ENCODE assay signal across 1 cellular context in the genomic region with DNA sequence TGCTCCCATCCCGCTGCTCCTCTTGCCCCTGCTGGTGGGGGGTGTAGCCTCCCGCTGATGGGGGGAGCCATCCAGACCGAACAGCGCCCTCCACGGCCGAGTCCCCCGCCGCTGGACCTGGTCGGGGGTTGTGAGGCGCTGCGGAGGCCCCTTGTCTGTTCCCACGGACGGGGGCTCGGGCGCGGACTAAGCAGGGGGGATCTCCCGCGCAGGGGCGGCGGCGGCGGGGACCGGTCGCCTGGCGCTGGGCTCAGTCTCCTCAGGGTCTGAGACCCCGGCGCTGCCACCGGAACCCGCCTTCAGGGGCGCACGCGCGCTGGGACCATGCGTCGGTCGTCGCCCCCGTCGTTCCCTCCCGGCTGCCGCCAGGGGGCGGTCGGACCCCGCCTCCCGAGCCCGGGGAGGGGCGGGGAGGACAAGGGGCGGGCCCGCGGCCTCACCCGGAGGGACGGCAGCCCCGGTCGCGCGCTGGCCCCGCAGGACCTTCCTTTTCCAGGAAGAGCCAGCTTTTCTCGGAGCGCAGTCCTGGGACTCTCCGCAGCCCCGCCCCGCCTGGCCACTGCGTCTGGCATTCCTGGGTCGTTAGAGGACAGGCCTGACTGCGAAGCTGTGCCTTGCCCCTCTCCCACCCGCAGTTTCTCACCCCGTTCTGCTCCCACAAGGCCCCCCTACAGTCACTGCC.
TF ChIP-seq lines count a peak whose summit lies in the region.

No MANE protein-coding gene starts in this region.

TF ChIP-seq in HepG2, 621 proteins besides CTCF, POLR2A, EP300 and RAD21 (continued from another document and continues in another):
- TF ChIP-seq DZIP1 (CRISPR knock-in tag; IDR thresholded peaks at IDR 0.05), result no peak
- peak; percentile 22; the same call in 1 of the 2 replicates for TF ChIP-seq ZNF639 (CRISPR knock-in tag; conservative IDR thresholded peaks at IDR 0.05)
- no peak; the same call in 1 of the 2 replicates for TF ChIP-seq ZNF670 (CRISPR knock-in tag; IDR thresholded peaks at IDR 0.05; ENCODE audit: borderline replicate concordance)
- TF ChIP-seq JARID2 (CRISPR knock-in tag; IDR thresholded peaks at IDR 0.05; ENCODE audit: insufficient replicate concordance), result no peak
- TF ChIP-seq TBP (CRISPR knock-in tag; IDR thresholded peaks at IDR 0.05), result no peak
- TF ChIP-seq, protein P1, sequence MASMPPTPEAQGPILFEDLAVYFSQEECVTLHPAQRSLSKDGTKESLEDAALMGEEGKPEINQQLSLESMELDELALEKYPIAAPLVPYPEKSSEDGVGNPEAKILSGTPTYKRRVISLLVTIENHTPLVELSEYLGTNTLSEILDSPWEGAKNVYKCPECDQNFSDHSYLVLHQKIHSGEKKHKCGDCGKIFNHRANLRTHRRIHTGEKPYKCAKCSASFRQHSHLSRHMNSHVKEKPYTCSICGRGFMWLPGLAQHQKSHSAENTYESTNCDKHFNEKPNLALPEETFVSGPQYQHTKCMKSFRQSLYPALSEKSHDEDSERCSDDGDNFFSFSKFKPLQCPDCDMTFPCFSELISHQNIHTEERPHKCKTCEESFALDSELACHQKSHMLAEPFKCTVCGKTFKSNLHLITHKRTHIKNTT (CRISPR knock-in tag; IDR thresholded peaks at IDR 0.05), result no peak
- peak; percentile 28; the same call in 1 of the 2 replicates for TF ChIP-seq ZNF558 (CRISPR knock-in tag; IDR thresholded peaks at IDR 0.05; ENCODE audit: borderline replicate concordance)
- TF ChIP-seq ZNF589 (CRISPR knock-in tag; conservative IDR thresholded peaks at IDR 0.05), result no peak
- no peak for TF ChIP-seq TGIF2 (CRISPR knock-in tag; IDR thresholded peaks at IDR 0.05)
- no peak for TF ChIP-seq ZNF382 (CRISPR knock-in tag; IDR thresholded peaks at IDR 0.05; ENCODE audit: borderline replicate concordance)
- TF ChIP-seq, protein P2, sequence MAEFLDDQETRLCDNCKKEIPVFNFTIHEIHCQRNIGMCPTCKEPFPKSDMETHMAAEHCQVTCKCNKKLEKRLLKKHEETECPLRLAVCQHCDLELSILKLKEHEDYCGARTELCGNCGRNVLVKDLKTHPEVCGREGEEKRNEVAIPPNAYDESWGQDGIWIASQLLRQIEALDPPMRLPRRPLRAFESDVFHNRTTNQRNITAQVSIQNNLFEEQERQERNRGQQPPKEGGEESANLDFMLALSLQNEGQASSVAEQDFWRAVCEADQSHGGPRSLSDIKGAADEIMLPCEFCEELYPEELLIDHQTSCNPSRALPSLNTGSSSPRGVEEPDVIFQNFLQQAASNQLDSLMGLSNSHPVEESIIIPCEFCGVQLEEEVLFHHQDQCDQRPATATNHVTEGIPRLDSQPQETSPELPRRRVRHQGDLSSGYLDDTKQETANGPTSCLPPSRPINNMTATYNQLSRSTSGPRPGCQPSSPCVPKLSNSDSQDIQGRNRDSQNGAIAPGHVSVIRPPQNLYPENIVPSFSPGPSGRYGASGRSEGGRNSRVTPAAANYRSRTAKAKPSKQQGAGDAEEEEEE (CRISPR knock-in tag; IDR thresholded peaks at IDR 0.05; ENCODE audit: borderline replicate concordance), result no peak
- TF ChIP-seq MTF1 (CRISPR knock-in tag; IDR thresholded peaks at IDR 0.05), result no peak
- peak; percentile 78 for TF ChIP-seq KDM2A (CRISPR knock-in tag; IDR thresholded peaks at IDR 0.05; ENCODE audit: borderline replicate concordance, low read depth)
- no peak for TF ChIP-seq CBFB (CRISPR knock-in tag; IDR thresholded peaks at IDR 0.05)
- TF ChIP-seq ZNF557 (CRISPR knock-in tag; IDR thresholded peaks at IDR 0.05), result no peak
- TF ChIP-seq MAF1 (CRISPR knock-in tag; IDR thresholded peaks at IDR 0.05; ENCODE audit: borderline replicate concordance), result 0 out of 2 replicates have a peak, but pooled peaks have one; percentile 24
- no peak; the same call in 1 of the 2 replicates for TF ChIP-seq ZNF746 (CRISPR knock-in tag; IDR thresholded peaks at IDR 0.05)
- TF ChIP-seq ZNF547 (CRISPR knock-in tag; IDR thresholded peaks at IDR 0.05), result peak; percentile 73
- TF ChIP-seq ZIK1 (CRISPR knock-in tag; IDR thresholded peaks at IDR 0.05; ENCODE audit: borderline replicate concordance, low read depth), result no peak; the same call in 1 of the 2 replicates
- no peak for TF ChIP-seq HDAC2 (CRISPR knock-in tag; IDR thresholded peaks at IDR 0.05)
- TF ChIP-seq, protein P3, sequence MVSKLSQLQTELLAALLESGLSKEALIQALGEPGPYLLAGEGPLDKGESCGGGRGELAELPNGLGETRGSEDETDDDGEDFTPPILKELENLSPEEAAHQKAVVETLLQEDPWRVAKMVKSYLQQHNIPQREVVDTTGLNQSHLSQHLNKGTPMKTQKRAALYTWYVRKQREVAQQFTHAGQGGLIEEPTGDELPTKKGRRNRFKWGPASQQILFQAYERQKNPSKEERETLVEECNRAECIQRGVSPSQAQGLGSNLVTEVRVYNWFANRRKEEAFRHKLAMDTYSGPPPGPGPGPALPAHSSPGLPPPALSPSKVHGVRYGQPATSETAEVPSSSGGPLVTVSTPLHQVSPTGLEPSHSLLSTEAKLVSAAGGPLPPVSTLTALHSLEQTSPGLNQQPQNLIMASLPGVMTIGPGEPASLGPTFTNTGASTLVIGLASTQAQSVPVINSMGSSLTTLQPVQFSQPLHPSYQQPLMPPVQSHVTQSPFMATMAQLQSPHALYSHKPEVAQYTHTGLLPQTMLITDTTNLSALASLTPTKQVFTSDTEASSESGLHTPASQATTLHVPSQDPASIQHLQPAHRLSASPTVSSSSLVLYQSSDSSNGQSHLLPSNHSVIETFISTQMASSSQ (IDR thresholded peaks at IDR 0.05; ENCODE audit: low read depth), result no peak
- TF ChIP-seq, protein P3 (CRISPR knock-in tag; IDR thresholded peaks at IDR 0.05; ENCODE audit: borderline replicate concordance), result peak; percentile 82; the same call in 1 of the 2 replicates
- peak; percentile 40 for TF ChIP-seq TEAD3 (CRISPR knock-in tag; optimal IDR thresholded peaks at IDR 0.05; ENCODE audit: borderline replicate concordance)
- no peak for TF ChIP-seq ZKSCAN5 (CRISPR knock-in tag; IDR thresholded peaks at IDR 0.05)
- TF ChIP-seq ZNF879 (CRISPR knock-in tag; IDR thresholded peaks at IDR 0.05), result no peak
- TF ChIP-seq, protein P4, sequence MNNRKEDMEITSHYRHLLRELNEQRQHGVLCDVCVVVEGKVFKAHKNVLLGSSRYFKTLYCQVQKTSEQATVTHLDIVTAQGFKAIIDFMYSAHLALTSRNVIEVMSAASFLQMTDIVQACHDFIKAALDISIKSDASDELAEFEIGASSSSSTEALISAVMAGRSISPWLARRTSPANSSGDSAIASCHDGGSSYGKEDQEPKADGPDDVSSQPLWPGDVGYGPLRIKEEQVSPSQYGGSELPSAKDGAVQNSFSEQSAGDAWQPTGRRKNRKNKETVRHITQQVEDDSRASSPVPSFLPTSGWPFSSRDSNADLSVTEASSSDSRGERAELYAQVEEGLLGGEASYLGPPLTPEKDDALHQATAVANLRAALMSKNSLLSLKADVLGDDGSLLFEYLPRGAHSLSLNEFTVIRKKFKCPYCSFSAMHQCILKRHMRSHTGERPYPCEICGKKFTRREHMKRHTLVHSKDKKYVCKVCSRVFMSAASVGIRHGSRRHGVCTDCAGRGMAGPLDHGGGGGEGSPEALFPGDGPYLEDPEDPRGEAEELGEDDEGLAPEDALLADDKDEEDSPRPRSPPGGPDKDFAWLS (CRISPR knock-in tag; IDR thresholded peaks at IDR 0.05; ENCODE audit: borderline replicate concordance), result no peak
- no peak for TF ChIP-seq CREB3 (CRISPR knock-in tag; IDR thresholded peaks at IDR 0.05)
- TF ChIP-seq ZNF235 (CRISPR knock-in tag; IDR thresholded peaks at IDR 0.05; ENCODE audit: borderline replicate concordance), result peak; percentile 89; the same call in 1 of the 2 replicates
- TF ChIP-seq, protein P5, sequence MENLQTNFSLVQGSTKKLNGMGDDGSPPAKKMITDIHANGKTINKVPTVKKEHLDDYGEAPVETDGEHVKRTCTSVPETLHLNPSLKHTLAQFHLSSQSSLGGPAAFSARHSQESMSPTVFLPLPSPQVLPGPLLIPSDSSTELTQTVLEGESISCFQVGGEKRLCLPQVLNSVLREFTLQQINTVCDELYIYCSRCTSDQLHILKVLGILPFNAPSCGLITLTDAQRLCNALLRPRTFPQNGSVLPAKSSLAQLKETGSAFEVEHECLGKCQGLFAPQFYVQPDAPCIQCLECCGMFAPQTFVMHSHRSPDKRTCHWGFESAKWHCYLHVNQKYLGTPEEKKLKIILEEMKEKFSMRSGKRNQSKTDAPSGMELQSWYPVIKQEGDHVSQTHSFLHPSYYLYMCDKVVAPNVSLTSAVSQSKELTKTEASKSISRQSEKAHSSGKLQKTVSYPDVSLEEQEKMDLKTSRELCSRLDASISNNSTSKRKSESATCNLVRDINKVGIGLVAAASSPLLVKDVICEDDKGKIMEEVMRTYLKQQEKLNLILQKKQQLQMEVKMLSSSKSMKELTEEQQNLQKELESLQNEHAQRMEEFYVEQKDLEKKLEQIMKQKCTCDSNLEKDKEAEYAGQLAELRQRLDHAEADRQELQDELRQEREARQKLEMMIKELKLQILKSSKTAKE (CRISPR knock-in tag; IDR thresholded peaks at IDR 0.05; ENCODE audit: borderline replicate concordance), result no peak
- TF ChIP-seq NFKBIZ (CRISPR knock-in tag; IDR thresholded peaks at IDR 0.05), result no peak
- TF ChIP-seq XRCC5 (optimal IDR thresholded peaks at IDR 0.05; ENCODE audit: low read length), result peak; percentile 25
- no peak; the same call in 1 of the 2 replicates for TF ChIP-seq FUBP1 (CRISPR knock-in tag; IDR thresholded peaks at IDR 0.05; ENCODE audit: borderline replicate concordance)
- no peak; the same call in 1 of the 2 replicates for TF ChIP-seq SAFB2 (CRISPR knock-in tag; IDR thresholded peaks at IDR 0.05; ENCODE audit: borderline replicate concordance, low read depth)
- TF ChIP-seq, protein P6, sequence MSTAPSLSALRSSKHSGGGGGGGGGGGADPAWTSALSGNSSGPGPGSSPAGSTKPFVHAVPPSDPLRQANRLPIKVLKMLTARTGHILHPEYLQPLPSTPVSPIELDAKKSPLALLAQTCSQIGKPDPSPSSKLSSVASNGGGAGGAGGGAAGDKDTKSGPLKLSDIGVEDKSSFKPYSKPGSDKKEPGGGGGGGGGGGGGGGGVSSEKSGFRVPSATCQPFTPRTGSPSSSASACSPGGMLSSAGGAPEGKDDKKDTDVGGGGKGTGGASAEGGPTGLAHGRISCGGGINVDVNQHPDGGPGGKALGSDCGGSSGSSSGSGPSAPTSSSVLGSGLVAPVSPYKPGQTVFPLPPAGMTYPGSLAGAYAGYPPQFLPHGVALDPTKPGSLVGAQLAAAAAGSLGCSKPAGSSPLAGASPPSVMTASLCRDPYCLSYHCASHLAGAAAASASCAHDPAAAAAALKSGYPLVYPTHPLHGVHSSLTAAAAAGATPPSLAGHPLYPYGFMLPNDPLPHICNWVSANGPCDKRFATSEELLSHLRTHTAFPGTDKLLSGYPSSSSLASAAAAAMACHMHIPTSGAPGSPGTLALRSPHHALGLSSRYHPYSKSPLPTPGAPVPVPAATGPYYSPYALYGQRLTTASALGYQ (CRISPR knock-in tag; IDR thresholded peaks at IDR 0.05), result no peak
